22 cellular contexts compared by ENCODE assay signal in genomic region chr6:75505426-75505825, GRCh38. TPM values are rescaled to one million over a fixed set of nuclear protein-coding genes. Genes with fewer than 3 reads are reported as not detected.
"Had no signal": no experiment of that assay in that cellular context is flagged by ENCODE, and none has a peak within 500 bp of the region (broad histone marks: within the 10 kb centered on the region; RNA-seq: fewer than 3 reads in every experiment).

No MANE protein-coding gene starts in this region.

- H3K4me1 ChIP-seq: left lung, sigmoid colon, transverse colon had no signal

- H3K36me3 ChIP-seq: cardiac muscle cell, left lung, sigmoid colon, transverse colon had no signal

- H3K27me3 ChIP-seq: cardiac muscle cell, left lung, sigmoid colon, transverse colon had no signal

- ATAC-seq: activated T-helper 17 cell treated with anti-CD3 and anti-CD28 coated beads, Interleukin-2, amount 50 U/mL, for 72 hours; stimulated activated naive B cell treated with anti-CD40 and anti-IgM and Interleukin-4, amounts not matched to agents 10 μg/mL and 1 μg/mL and 100 μg/mL, for 72 hours had no signal

- H3K4me2 ChIP-seq: smooth muscle cell had no signal

- H3K27ac ChIP-seq: cardiac muscle cell, left lung, sigmoid colon, transverse colon had no signal

- DNase-seq: activated CD4-positive, alpha-beta T cell treated with anti-CD3 and anti-CD28 coated beads, Interleukin-2, amount 50 U/mL, for 4 hours; activated CD8-positive, alpha-beta memory T cell treated with anti-CD3 and anti-CD28 coated beads for 24 hours; activated CD8-positive, alpha-beta memory T cell treated with anti-CD3 and anti-CD28 coated beads, Interleukin-2, amount 50 U/mL, for 4 hours; activated naive CD8-positive, alpha-beta T cell treated with anti-CD3 and anti-CD28 coated beads for 36 hours; activated T-cell treated with anti-CD3 and anti-CD28 coated beads, Interleukin-2, amount 50 U/mL, for 24 hours; amygdala; erythroblast; foreskin melanocyte; kidney glomerular epithelial cell; left lung; nucleus accumbens; sigmoid colon; stimulated activated CD4-positive, alpha-beta T cell treated with anti-CD3 and anti-CD28 coated beads, Interleukin-15, amount 100 ng/mL, for 24 hours; stimulated activated CD4-positive, alpha-beta T cell treated with anti-CD3 and anti-CD28 coated beads, Interleukin-2, amount 100 ng/mL, for 48 hours; stimulated activated CD8-positive, alpha-beta memory T cell treated with anti-CD3 and anti-CD28 coated beads, Interleukin-4, amount 100 ng/mL, for 48 hours; stimulated activated naive B cell treated with anti-CD40 and anti-IgM and Interleukin-4, amounts not matched to agents 10 μg/mL and 1 μg/mL and 100 μg/mL, for 72 hours; T-helper 1 cell; transverse colon had no signal

- H3K4me3 ChIP-seq: cardiac muscle cell, left lung, sigmoid colon, smooth muscle cell, transverse colon had no signal

- H3K4me3 Mint-ChIP-seq: activated naive CD8-positive, alpha-beta T cell treated with anti-CD3 and anti-CD28 coated beads for 36 hours; activated T-cell treated with anti-CD3 and anti-CD28 coated beads, Interleukin-2, amount 50 U/mL, for 24 hours; activated T-helper 17 cell treated with anti-CD3 and anti-CD28 coated beads, Interleukin-2, amount 50 U/mL, for 72 hours; nephron; stimulated activated naive B cell treated with anti-CD40 and anti-IgM and Interleukin-4, amounts not matched to agents 10 μg/mL and 1 μg/mL and 100 μg/mL, for 72 hours had no signal

- H3K27ac Mint-ChIP-seq: activated naive CD8-positive, alpha-beta T cell treated with anti-CD3 and anti-CD28 coated beads for 36 hours; activated T-cell treated with anti-CD3 and anti-CD28 coated beads, Interleukin-2, amount 50 U/mL, for 24 hours; activated T-helper 17 cell treated with anti-CD3 and anti-CD28 coated beads, Interleukin-2, amount 50 U/mL, for 72 hours; nephron; stimulated activated naive B cell treated with anti-CD40 and anti-IgM and Interleukin-4, amounts not matched to agents 10 μg/mL and 1 μg/mL and 100 μg/mL, for 72 hours had no signal

- H3K9me3 Mint-ChIP-seq: activated naive CD8-positive, alpha-beta T cell treated with anti-CD3 and anti-CD28 coated beads for 36 hours; activated T-cell treated with anti-CD3 and anti-CD28 coated beads, Interleukin-2, amount 50 U/mL, for 24 hours; activated T-helper 17 cell treated with anti-CD3 and anti-CD28 coated beads, Interleukin-2, amount 50 U/mL, for 72 hours; nephron; stimulated activated naive B cell treated with anti-CD40 and anti-IgM and Interleukin-4, amounts not matched to agents 10 μg/mL and 1 μg/mL and 100 μg/mL, for 72 hours had no signal

- H3K4me1 Mint-ChIP-seq: activated naive CD8-positive, alpha-beta T cell treated with anti-CD3 and anti-CD28 coated beads for 36 hours; activated T-helper 17 cell treated with anti-CD3 and anti-CD28 coated beads, Interleukin-2, amount 50 U/mL, for 72 hours; stimulated activated naive B cell treated with anti-CD40 and anti-IgM and Interleukin-4, amounts not matched to agents 10 μg/mL and 1 μg/mL and 100 μg/mL, for 72 hours had no signal

- H3K27me3 Mint-ChIP-seq: activated T-cell treated with anti-CD3 and anti-CD28 coated beads, Interleukin-2, amount 50 U/mL, for 24 hours; activated T-helper 17 cell treated with anti-CD3 and anti-CD28 coated beads, Interleukin-2, amount 50 U/mL, for 72 hours had no signal

- H3K36me3 Mint-ChIP-seq: activated naive CD8-positive, alpha-beta T cell treated with anti-CD3 and anti-CD28 coated beads for 36 hours; stimulated activated naive B cell treated with anti-CD40 and anti-IgM and Interleukin-4, amounts not matched to agents 10 μg/mL and 1 μg/mL and 100 μg/mL, for 72 hours had no signal

- H3K9me3 ChIP-seq: left lung, sigmoid colon, transverse colon had no signal

RNA-seq across cellular contexts. Expression of gene FILIP1, which starts 11.8 kb away (rescaled TPM):
- total RNA-seq: activated naive CD8-positive, alpha-beta T cell treated with anti-CD3 and anti-CD28 coated beads for 36 hours; activated T-helper 17 cell treated with anti-CD3 and anti-CD28 coated beads, Interleukin-2, amount 50 U/mL, for 72 hours had no signal
